ENCODE assay signal across 9 cellular contexts in genomic region chr3:188664795-188665194, GRCh38.
DNase-seq lines count a peak whose midpoint lies in the region; ATAC-seq and TF ChIP-seq lines count a peak whose summit lies in the region.
"Had no signal": no experiment of that assay in that cellular context is flagged by ENCODE, and none has a peak within 500 bp of the region (broad histone marks: within the 10 kb centered on the region; RNA-seq: fewer than 3 reads in every experiment).

No MANE protein-coding gene starts in this region.

- H3K27ac Mint-ChIP-seq in stimulated activated naive CD8-positive, alpha-beta T cell treated with anti-CD3 and anti-CD28 coated beads, Interleukin-15, amount 100 ng/mL, for 72 hours, result no peak overlapping the region
- H3K27ac Mint-ChIP-seq in endothelial cell (ENCODE audit: unreplicated experiment), result no peak overlapping the region

- no peaks in the 10 kb centered on the region for H3K27me3 ChIP-seq in OCI-LY1 (ENCODE audit: insufficient read depth, low read length)
- H3K27me3 ChIP-seq in aorta (ENCODE audit: control insufficient read depth in 1 of 2, insufficient read depth in 2 of 2, low read length in 1 of 2), result no peaks in the 10 kb centered on the region
- no peaks in the 10 kb centered on the region for H3K27me3 ChIP-seq in dorsolateral prefrontal cortex

- H3K36me3 ChIP-seq in OCI-LY1 (ENCODE audit: insufficient read depth, low read length) (no peaks in the 10 kb centered on the region), aorta (ENCODE audit: control insufficient read depth in 1 of 2, insufficient read depth in 2 of 2, low read length in 1 of 2) (no peaks in the 10 kb centered on the region)

- DNase-seq in stimulated activated naive CD8-positive, alpha-beta T cell treated with anti-CD3 and anti-CD28 coated beads, Interleukin-15, Interleukin-2, amounts not matched to agents 100 U/mL and 50 U/mL, for 24 hours, result no peak
- DNase-seq in stimulated activated naive CD8-positive, alpha-beta T cell treated with anti-CD3 and anti-CD28 coated beads, Interleukin-15, amount 100 ng/mL, for 72 hours, result no peak
- DNase-seq in endothelial cell (ENCODE audit: low spot score) (peak; percentile 20), aorta (no peak), NCI-H146 treated with DMSO at 0.1 percent for 48 hours (lab: John Stamatoyannopoulos, UW; ENCODE audit: unreplicated experiment) (no peak), dorsolateral prefrontal cortex (no peak)
- no peak for DNase-seq in stimulated activated CD4-positive, alpha-beta T cell treated with anti-CD3 and anti-CD28 coated beads, Interleukin-2, amount 100 ng/mL, for 24 hours
- DNase-seq: KG1 had no signal

- no peaks in the 10 kb centered on the region for H3K27me3 Mint-ChIP-seq in stimulated activated naive CD8-positive, alpha-beta T cell treated with anti-CD3 and anti-CD28 coated beads, Interleukin-15, amount 100 ng/mL, for 72 hours
- H3K27me3 Mint-ChIP-seq in endothelial cell (ENCODE audit: unreplicated experiment), result peaks cover 3% of the 10 kb centered on the region

- H3K4me2 ChIP-seq in OCI-LY1 (ENCODE audit: low read length), result no peak overlapping the region

- H4K20me1 ChIP-seq in OCI-LY1 (ENCODE audit: insufficient read depth, low read length), result no peaks in the 10 kb centered on the region

- H3K4me3 ChIP-seq in OCI-LY1 (ENCODE audit: low read depth, low read length, poor library complexity, severe bottlenecking) (no peak overlapping the region), aorta (ENCODE audit: low read length in 2 of 2) (no peak overlapping the region), dorsolateral prefrontal cortex (no peak overlapping the region)

- H3K27ac ChIP-seq in OCI-LY1 (ENCODE audit: low read depth, low read length, poor library complexity, severe bottlenecking), result no peak overlapping the region
- peak overlapping the region in 1 of 2 donors; percentile 63 for H3K27ac ChIP-seq in aorta (ENCODE audit: low read depth in 1 of 2, low read length in 2 of 2)
- no peak overlapping the region for H3K27ac ChIP-seq in dorsolateral prefrontal cortex

- peaks cover 8% of the 10 kb centered on the region for H3K4me1 Mint-ChIP-seq in stimulated activated naive CD8-positive, alpha-beta T cell treated with anti-CD3 and anti-CD28 coated beads, Interleukin-15, amount 100 ng/mL, for 72 hours
- H3K4me1 Mint-ChIP-seq in endothelial cell (ENCODE audit: unreplicated experiment), result peaks cover 4% of the 10 kb centered on the region

- H3K9me3 ChIP-seq in OCI-LY1 (ENCODE audit: low read length) (no peaks in the 10 kb centered on the region), aorta (ENCODE audit: control insufficient read depth, low read length) (no peaks in the 10 kb centered on the region)

- H3K4me1 ChIP-seq in OCI-LY1 (ENCODE audit: insufficient read depth, low read length, severe bottlenecking) (no peaks in the 10 kb centered on the region), aorta (ENCODE audit: control insufficient read depth in 1 of 2, insufficient read depth in 2 of 2, low read length in 2 of 2) (peaks cover 2 to 12% of the 10 kb centered on the region in 2 donors)

- H3K79me2 ChIP-seq in OCI-LY1 (ENCODE audit: insufficient read depth, low read length), result no peaks in the 10 kb centered on the region

- peak; percentile 43 for ATAC-seq in stimulated activated naive CD8-positive, alpha-beta T cell treated with anti-CD3 and anti-CD28 coated beads, Interleukin-15, Interleukin-2, amounts not matched to agents 100 U/mL and 50 U/mL, for 24 hours
- ATAC-seq in stimulated activated naive CD8-positive, alpha-beta T cell treated with anti-CD3 and anti-CD28 coated beads, Interleukin-15, amount 100 ng/mL, for 72 hours, result no peak
- peak; percentile 46 for ATAC-seq in aorta (ENCODE audit: low FRiP score)

- no peaks in the 10 kb centered on the region for H3K9me2 ChIP-seq in OCI-LY1 (ENCODE audit: low read depth, low read length)

- no peaks in the 10 kb centered on the region for H3F3A ChIP-seq in OCI-LY1 (ENCODE audit: insufficient read depth, low read length)

- H3K9me3 Mint-ChIP-seq in stimulated activated naive CD8-positive, alpha-beta T cell treated with anti-CD3 and anti-CD28 coated beads, Interleukin-15, amount 100 ng/mL, for 72 hours, result peaks cover 0 to 5% of the 10 kb centered on the region in 2 donors
- no peaks in the 10 kb centered on the region for H3K9me3 Mint-ChIP-seq in endothelial cell (ENCODE audit: unreplicated experiment)

- peak; percentile 80 for TF ChIP-seq CTCF in OCI-LY1 (IDR thresholded peaks at IDR 0.05; ENCODE audit: low read length)
- TF ChIP-seq CTCF in endothelial cell (IDR thresholded peaks at IDR 0.05; ENCODE audit: unreplicated experiment), result no peak
- no peak for TF ChIP-seq CTCF in dorsolateral prefrontal cortex (IDR thresholded peaks at IDR 0.05 in 54 of 56, conservative IDR thresholded peaks at IDR 0.05 in 2 of 56; ENCODE audit: low read depth in 1 of 56, partially characterized antibody in 56 of 56)

- no peak overlapping the region for H3K9ac ChIP-seq in OCI-LY1 (ENCODE audit: low read length)

- intact Hi-C loops in aorta (cut with DNase I), result no loop called here
- intact Hi-C loops in dorsolateral prefrontal cortex (cut with DNase I), result no loop called here

- 81 to 86% methylated on average over 3 of the region's 3 CpGs for WGBS in aorta, 2 donors

- peaks cover 3% of the 10 kb centered on the region for H3K36me3 Mint-ChIP-seq in endothelial cell (ENCODE audit: low read depth, unreplicated experiment)

- no peak overlapping the region for H3K4me3 Mint-ChIP-seq in stimulated activated naive CD8-positive, alpha-beta T cell treated with anti-CD3 and anti-CD28 coated beads, Interleukin-15, amount 100 ng/mL, for 72 hours
- no peak overlapping the region for H3K4me3 Mint-ChIP-seq in endothelial cell (ENCODE audit: unreplicated experiment)

- H2AFZ ChIP-seq in OCI-LY1 (ENCODE audit: low read length), result no peak overlapping the region
